ENCODE assay signal across 2 cellular contexts in genomic region chr4:76898949-76899640, GRCh38.
TF ChIP-seq lines count a peak whose summit lies in the region.

No MANE protein-coding gene starts in this region.

TF ChIP-seq in HCT116, 20 proteins besides CTCF, POLR2A, EP300 and RAD21:
- TF ChIP-seq SIN3A (IDR thresholded peaks at IDR 0.05; ENCODE audit: low read depth) (no peak), ATF3 (IDR thresholded peaks at IDR 0.05) (no peak), JUND (IDR thresholded peaks at IDR 0.05) (no peak), EGR1 (IDR thresholded peaks at IDR 0.05; ENCODE audit: low read depth) (no peak), YY1 (IDR thresholded peaks at IDR 0.05; ENCODE audit: extremely low read depth, insufficient replicate concordance, low read depth, low read length) (no peak), SP1 (IDR thresholded peaks at IDR 0.05; ENCODE audit: low read depth) (no peak), POLR2AphosphoS5 (IDR thresholded peaks at IDR 0.05; ENCODE audit: low read depth, low read length) (no peak), EZH2phosphoT487 (IDR thresholded peaks at IDR 0.05; ENCODE audit: borderline replicate concordance) (no peak), CEBPB (IDR thresholded peaks at IDR 0.05; ENCODE audit: low read depth) (no peak), CBX3 (IDR thresholded peaks at IDR 0.05; ENCODE audit: low read depth) (no peak), SRF (IDR thresholded peaks at IDR 0.05; ENCODE audit: low read depth) (no peak), REST (IDR thresholded peaks at IDR 0.05; ENCODE audit: low read depth) (no peak), ZNF274 (IDR thresholded peaks at IDR 0.05; ENCODE audit: low read depth, low read length) (no peak), FOSL1 (IDR thresholded peaks at IDR 0.05; ENCODE audit: low read depth) (no peak), ZFX (IDR thresholded peaks at IDR 0.05) (no peak)

TF ChIP-seq in HepG2, 621 proteins besides CTCF, POLR2A, EP300 and RAD21 (continues in another document):
- TF ChIP-seq POLR2AphosphoS2 (IDR thresholded peaks at IDR 0.05; ENCODE audit: low read depth, low read length), result no peak
- TF ChIP-seq PAXIP1 (CRISPR knock-in tag; conservative IDR thresholded peaks at IDR 0.05), result no peak
- TF ChIP-seq NPAS2 (CRISPR knock-in tag; IDR thresholded peaks at IDR 0.05; ENCODE audit: borderline replicate concordance), result no peak
- no peak for TF ChIP-seq ZNF18 (CRISPR knock-in tag; IDR thresholded peaks at IDR 0.05; ENCODE audit: insufficient replicate concordance)
- no peak for TF ChIP-seq ZSCAN30 (CRISPR knock-in tag; IDR thresholded peaks at IDR 0.05)
- TF ChIP-seq ZSCAN12 (CRISPR knock-in tag; IDR thresholded peaks at IDR 0.05), result no peak
- no peak for TF ChIP-seq ZNF563 (CRISPR knock-in tag; IDR thresholded peaks at IDR 0.05)
- TF ChIP-seq KDM6A (CRISPR knock-in tag; IDR thresholded peaks at IDR 0.05; ENCODE audit: low read depth), result no peak
- no peak for TF ChIP-seq ZNF747 (CRISPR knock-in tag; IDR thresholded peaks at IDR 0.05; ENCODE audit: borderline replicate concordance)
- TF ChIP-seq HMG20B (CRISPR knock-in tag; conservative IDR thresholded peaks at IDR 0.05), result 0 out of 2 replicates have a peak, but pooled peaks have one; percentile 47
- TF ChIP-seq STAG1 (CRISPR knock-in tag; IDR thresholded peaks at IDR 0.05), result no peak
- TF ChIP-seq MED1 (CRISPR knock-in tag; IDR thresholded peaks at IDR 0.05), result peak; percentile 30; the same call in 1 of the 2 replicates
- TF ChIP-seq KLF16 (CRISPR knock-in tag; IDR thresholded peaks at IDR 0.05), result no peak
- TF ChIP-seq KDM5A (IDR thresholded peaks at IDR 0.05; ENCODE audit: borderline replicate concordance, low read length), result no peak
- no peak for TF ChIP-seq ZNF839 (CRISPR knock-in tag; IDR thresholded peaks at IDR 0.05; ENCODE audit: borderline replicate concordance)
- no peak for TF ChIP-seq TAF15 (IDR thresholded peaks at IDR 0.05; ENCODE audit: low read depth, low read length, poor library complexity, severe bottlenecking)
- no peak for TF ChIP-seq UBTF (CRISPR knock-in tag; IDR thresholded peaks at IDR 0.05)
- TF ChIP-seq MTERF4 (CRISPR knock-in tag; IDR thresholded peaks at IDR 0.05), result no peak
- TF ChIP-seq ZNF598 (CRISPR knock-in tag; IDR thresholded peaks at IDR 0.05; ENCODE audit: borderline replicate concordance), result no peak
- TF ChIP-seq SOX13 (IDR thresholded peaks at IDR 0.05), result no peak
- peak in 1 of 2 experiments; percentile 81; a peak in 2 of 4 replicates for TF ChIP-seq SOX13 (CRISPR knock-in tag; conservative IDR thresholded peaks at IDR 0.05 in 1 of 2, IDR thresholded peaks at IDR 0.05 in 1 of 2)
- peak; percentile 80 for TF ChIP-seq NCOA2 (CRISPR knock-in tag; IDR thresholded peaks at IDR 0.05)
- no peak for TF ChIP-seq CHCHD3 (CRISPR knock-in tag; IDR thresholded peaks at IDR 0.05)
- TF ChIP-seq PHF20 (CRISPR knock-in tag; IDR thresholded peaks at IDR 0.05), result no peak
- no peak for TF ChIP-seq ZBTB42 (CRISPR knock-in tag; IDR thresholded peaks at IDR 0.05)
- TF ChIP-seq SP2 (CRISPR knock-in tag; IDR thresholded peaks at IDR 0.05), result no peak
- TF ChIP-seq KDM2A (CRISPR knock-in tag; IDR thresholded peaks at IDR 0.05; ENCODE audit: borderline replicate concordance, low read depth), result no peak
- peak; percentile 22; the same call in 1 of the 2 replicates for TF ChIP-seq PPARG (CRISPR knock-in tag; conservative IDR thresholded peaks at IDR 0.05)
- no peak for TF ChIP-seq THYN1 (CRISPR knock-in tag; IDR thresholded peaks at IDR 0.05; ENCODE audit: borderline replicate concordance, low read depth)
- TF ChIP-seq U2AF2 (IDR thresholded peaks at IDR 0.05; ENCODE audit: low read depth, low read length), result no peak
- TF ChIP-seq BCL6 (CRISPR knock-in tag; IDR thresholded peaks at IDR 0.05), result peak; percentile 79
- TF ChIP-seq ZNF510 (CRISPR knock-in tag; IDR thresholded peaks at IDR 0.05; ENCODE audit: low read depth), result no peak
- no peak for TF ChIP-seq POGK (CRISPR knock-in tag; conservative IDR thresholded peaks at IDR 0.05)
- TF ChIP-seq EED (CRISPR knock-in tag; IDR thresholded peaks at IDR 0.05), result no peak
- no peak for TF ChIP-seq ZNF30 (CRISPR knock-in tag; IDR thresholded peaks at IDR 0.05)
- TF ChIP-seq MXD4 (CRISPR knock-in tag; IDR thresholded peaks at IDR 0.05), result no peak
- no peak for TF ChIP-seq CERS6 (CRISPR knock-in tag; IDR thresholded peaks at IDR 0.05)
- no peak for TF ChIP-seq ZNF850 (CRISPR knock-in tag; conservative IDR thresholded peaks at IDR 0.05)
- TF ChIP-seq RXRA (CRISPR knock-in tag; IDR thresholded peaks at IDR 0.05), result no peak
- no peak for TF ChIP-seq PATZ1 (CRISPR knock-in tag; IDR thresholded peaks at IDR 0.05)
- TF ChIP-seq ZNF329 (CRISPR knock-in tag; IDR thresholded peaks at IDR 0.05; ENCODE audit: low read depth), result no peak
- TF ChIP-seq ZNF432 (CRISPR knock-in tag; IDR thresholded peaks at IDR 0.05; ENCODE audit: borderline replicate concordance), result no peak
- TF ChIP-seq FOXA3 (CRISPR knock-in tag; IDR thresholded peaks at IDR 0.05), result peak; percentile 79
- TF ChIP-seq LRRFIP1 (CRISPR knock-in tag; conservative IDR thresholded peaks at IDR 0.05), result no peak
- TF ChIP-seq NFE2L2 (IDR thresholded peaks at IDR 0.05; ENCODE audit: low read length), result no peak
- TF ChIP-seq XRCC5 (optimal IDR thresholded peaks at IDR 0.05; ENCODE audit: low read length), result no peak
- no peak for TF ChIP-seq PCBP1 (IDR thresholded peaks at IDR 0.05; ENCODE audit: borderline replicate concordance, low read depth, low read length)
- no peak for TF ChIP-seq ZBTB14 (CRISPR knock-in tag; IDR thresholded peaks at IDR 0.05)
